16 cellular contexts compared by ENCODE assay signal in genomic region chr5:143427122-143427735, GRCh38. TPM values are rescaled to one million over a fixed set of nuclear protein-coding genes. Genes with fewer than 3 reads are reported as not detected.
DNase-seq lines count a peak whose midpoint lies in the region; ATAC-seq and TF ChIP-seq lines count a peak whose summit lies in the region.
"Had no signal": no experiment of that assay in that cellular context is flagged by ENCODE, and none has a peak within 500 bp of the region (broad histone marks: within the 10 kb centered on the region; RNA-seq: fewer than 3 reads in every experiment).

No MANE protein-coding gene starts in this region.

- intact Hi-C loops in activated B cell treated with CpG ODN at 0.5 μM for 24 hours (cut with micrococcal nuclease), result no loop called here
- intact Hi-C loops in CD14-positive monocyte (cut with micrococcal nuclease), result no loop called here
- intact Hi-C loops in prostate gland (cut with DNase I), result no loop called here

- H3K9me3 Mint-ChIP-seq in activated B cell treated with CpG ODN at 0.5 μM for 24 hours (no peaks in the 10 kb centered on the region), CD14-positive monocyte (peaks cover 0 to 2% (median 0%) of the 10 kb centered on the region in 7 donors)
- H3K9me3 Mint-ChIP-seq: naive B cell had no signal

- 94% methylated on average over 3 of the region's 3 CpGs for WGBS in prostate gland

- no peak overlapping the region for H3K27ac ChIP-seq in prostate gland
- H3K27ac ChIP-seq: hepatocyte had no signal

- POLR2A ChIA-PET in activated B cell treated with CpG ODN at 0.5 μM for 24 hours (lab: Charles Lee), result interaction anchor here (0.7 to 3.3 kb wide), 4 partner anchors 10 to 149 kb away, joined by 3 to 25 read pairs (median 4); partner anchors contain the start of gene NR3C1

- ATAC-seq in GM18502 (IDR thresholded peaks at IDR 0.05; ENCODE audit: poor library complexity, unreplicated experiment), result peak; percentile 65
- peak; percentile 43 for ATAC-seq in GM19043 (IDR thresholded peaks at IDR 0.05; ENCODE audit: low read depth, unreplicated experiment)
- peak; percentile 42 for ATAC-seq in HG02884 (IDR thresholded peaks at IDR 0.05; ENCODE audit: unreplicated experiment)
- peak; percentile 52 for ATAC-seq in activated B cell treated with CpG ODN at 0.5 μM for 24 hours (ENCODE audit: low read depth)

- peak overlapping the region; percentile 20 for H3K4me3 Mint-ChIP-seq in activated B cell treated with CpG ODN at 0.5 μM for 24 hours
- no peak overlapping the region for H3K4me3 Mint-ChIP-seq in CD14-positive monocyte
- H3K4me3 Mint-ChIP-seq: naive B cell had no signal

- peaks cover 39% of the 10 kb centered on the region for H3K4me1 Mint-ChIP-seq in activated B cell treated with CpG ODN at 0.5 μM for 24 hours
- H3K4me1 Mint-ChIP-seq in CD14-positive monocyte, result peaks cover 43% of the 10 kb centered on the region

- H3K27me3 Mint-ChIP-seq in activated B cell treated with CpG ODN at 0.5 μM for 24 hours (no peaks in the 10 kb centered on the region), CD14-positive monocyte (ENCODE audit: low read depth in 3 of 3) (peaks cover 0 to 3% (median 2%) of the 10 kb centered on the region in 3 donors)

- H3K36me3 ChIP-seq in prostate gland, result no peaks in the 10 kb centered on the region

- no peak for DNase-seq in activated B cell treated with CpG ODN at 0.5 μM for 24 hours
- no peak for DNase-seq in CD14-positive monocyte (ENCODE audit: low spot score)
- no peak for DNase-seq in hypothalamus (lab: John Stamatoyannopoulos, UW)
- DNase-seq in prostate gland (ENCODE audit: low spot score), result no peak
- DNase-seq in DMS53 treated with DMSO at 0.1 percent for 48 hours (lab: John Stamatoyannopoulos, UW; ENCODE audit: unreplicated experiment), result no peak
- DNase-seq: GDM1; HCEC 1CT; naive B cell; NCI-H2029 treated with DMSO at 0.1 percent for 48 hours; SHP77; stimulated activated CD4-positive, alpha-beta T cell treated with anti-CD3 and anti-CD28 coated beads, Interleukin-2, amount 100 ng/mL, for 24 hours; stimulated activated naive CD4-positive, alpha-beta T cell had no signal

- no peaks in the 10 kb centered on the region for H3K9me3 ChIP-seq in prostate gland

- H3K27ac Mint-ChIP-seq in activated B cell treated with CpG ODN at 0.5 μM for 24 hours, result peak overlapping the region; percentile 64
- peak overlapping the region in 3 of 7 donors; percentile 23 to 95 (median 42) for H3K27ac Mint-ChIP-seq in CD14-positive monocyte

- no peak overlapping the region for H3K4me3 ChIP-seq in prostate gland
- H3K4me3 ChIP-seq: hepatocyte had no signal

- H3K4me1 ChIP-seq in prostate gland (replicated peaks), result no peaks in the 10 kb centered on the region

- no peaks in the 10 kb centered on the region for H3K27me3 ChIP-seq in prostate gland (replicated peaks; ENCODE audit: insufficient read depth)
- H3K27me3 ChIP-seq: hepatocyte had no signal

- CTCF ChIA-PET in activated B cell treated with CpG ODN at 0.5 μM for 24 hours (lab: Charles Lee), result interaction anchor here (1.3 to 1.6 kb wide), 2 partner anchors 24 to 400 kb away, joined by 3 to 5 read pairs; partner anchors contain the start of gene NR3C1

- H3K36me3 Mint-ChIP-seq in activated B cell treated with CpG ODN at 0.5 μM for 24 hours (ENCODE audit: low read depth), result peaks cover 13% of the 10 kb centered on the region
- H3K36me3 Mint-ChIP-seq in CD14-positive monocyte, result peaks cover 2 to 5% of the 10 kb centered on the region in 2 donors
- H3K36me3 Mint-ChIP-seq: naive B cell had no signal

- TF ChIP-seq CTCF in activated B cell treated with CpG ODN at 0.5 μM for 24 hours (IDR thresholded peaks at IDR 0.05), result no peak
- no peak for TF ChIP-seq CTCF in CD14-positive monocyte (IDR thresholded peaks at IDR 0.05)
- TF ChIP-seq CTCF in prostate gland (IDR thresholded peaks at IDR 0.05), result no peak

- no peak for TF ChIP-seq POLR2A in prostate gland (IDR thresholded peaks at IDR 0.05)

RNA-seq across cellular contexts. Expression of gene NR3C1, which starts 23.7 kb away (rescaled TPM):
- total RNA-seq in activated B cell treated with CpG ODN at 0.5 μM for 24 hours (105 and 110 TPM in 2 replicates), prostate gland (10 to 100 TPM; 42.4 to 55.5 TPM)
- 10 to 100 TPM; 75.1 to 82.8 TPM for polyA plus RNA-seq in CD14-positive monocyte
